Comparison of ENCODE assay signal across 23 cellular contexts in the genomic region with DNA sequence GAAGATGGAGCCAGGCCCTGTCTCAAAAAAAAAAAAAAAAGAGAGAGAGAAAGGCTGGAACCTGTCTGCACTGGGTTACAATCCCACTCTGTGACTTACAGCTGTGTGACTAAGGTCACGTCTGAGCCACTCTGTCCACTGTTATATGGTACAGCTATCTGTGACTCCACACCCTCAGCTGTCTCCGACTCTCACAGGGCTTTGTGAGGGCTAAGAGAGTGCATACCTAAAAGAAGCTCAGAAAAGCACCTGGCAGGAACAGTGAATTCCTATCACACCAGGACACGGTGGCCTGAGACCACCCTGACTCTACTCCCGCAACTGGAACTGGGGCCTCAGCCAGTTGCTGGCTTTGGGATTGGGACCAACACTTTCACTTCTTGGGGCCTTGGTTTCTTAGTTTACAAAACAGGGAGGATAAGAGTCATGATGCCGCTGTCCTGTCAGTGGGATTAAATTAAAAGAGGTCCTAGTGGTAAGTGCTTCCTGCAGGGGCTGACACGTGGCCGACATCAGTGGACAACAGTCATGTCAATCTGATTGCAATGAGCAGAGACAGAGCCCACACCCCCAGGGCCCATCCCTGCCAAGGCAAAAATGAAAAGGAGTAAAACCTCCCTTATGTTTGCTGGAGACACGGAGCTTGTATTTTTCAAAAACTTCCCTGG. TPM values are rescaled to one million over a fixed set of nuclear protein-coding genes. Genes with fewer than 3 reads are reported as not detected.
A peak's percentile ranks its signal among the peaks of the same experiment; 100 is the strongest.
DNase-seq lines count a peak whose midpoint lies in the region; ATAC-seq, FAIRE-seq and TF ChIP-seq lines count a peak whose summit lies in the region.
"Had no signal": no experiment of that assay in that cellular context is flagged by ENCODE, and none has a peak within 500 bp of the region (broad histone marks: within the 10 kb centered on the region; RNA-seq: fewer than 3 reads in every experiment).

No MANE protein-coding gene starts in this region.

- H3K27me3 Mint-ChIP-seq in endothelial cell (ENCODE audit: unreplicated experiment): peaks cover 3% of the 10 kb centered on the region

- BruUV-seq in HepG2 (replicated peaks; lab: Mats Ljungman, UMichigan): no TSS peak

- H3K4me2 ChIP-seq in HepG2 (ENCODE audit: low read depth, low read length) (no peak overlapping the region), Karpas-422 (ENCODE audit: low read depth, low read length, poor library complexity, severe bottlenecking) (no peak overlapping the region)
- H3K4me2 ChIP-seq: KMS-11 had no signal

- no peaks in the 10 kb centered on the region for H3K4me1 ChIP-seq in liver (ENCODE audit: control insufficient read depth in 4 of 4, insufficient read depth in 4 of 4, low read length in 3 of 4)
- H3K4me1 ChIP-seq in HepG2 (ENCODE audit: insufficient read depth, low read length): no peaks in the 10 kb centered on the region
- H3K4me1 ChIP-seq in mesodermal cell (ENCODE audit: control insufficient read depth, insufficient read depth, low read length, poor library complexity, severe bottlenecking): no peaks in the 10 kb centered on the region
- peaks cover 29% of the 10 kb centered on the region for H3K4me1 ChIP-seq in Karpas-422 (ENCODE audit: low read length)
- no peaks in the 10 kb centered on the region for H3K4me1 ChIP-seq in aorta (ENCODE audit: control insufficient read depth in 1 of 2, insufficient read depth in 2 of 2, low read length in 2 of 2)
- H3K4me1 ChIP-seq: colonic mucosa had no signal

- ATAC-seq in HepG2: no peak; the same call in 2 of the 3 replicates
- ATAC-seq in aorta (ENCODE audit: low FRiP score): no peak
- ATAC-seq: Panc1 had no signal

- TF ChIP-seq EP300 in HepG2 (IDR thresholded peaks at IDR 0.05; ENCODE audit: low read depth in 2 of 2, low read length in 2 of 2): no peak
- no peak for TF ChIP-seq EP300 in HepG2 (CRISPR knock-in tag; IDR thresholded peaks at IDR 0.05; ENCODE audit: borderline replicate concordance)

- CTCF ChIA-PET in HepG2 (lab: Yijun Ruan, JAX; ENCODE audit: low intra/inter-chr PET ratio, low total read pairs): no interaction called here

- WGBS in liver: 45% methylated on average over 8 of the region's 8 CpGs
- 16% methylated on average over 8 of the region's 8 CpGs for WGBS in HepG2 (ENCODE audit: low lambda C conversion rate)
- 86% methylated on average over 4 to 7 of the region's 8 CpGs for WGBS in mesodermal cell (ENCODE audit: insufficient coverage in 2 of 2), 2 experiments
- 52 to 54% methylated on average over 8 of the region's 8 CpGs for WGBS in aorta, 2 donors

- no peaks in the 10 kb centered on the region for H3K9me2 ChIP-seq in Karpas-422 (replicated peaks; ENCODE audit: insufficient read depth, low read length)

- peaks cover 19% of the 10 kb centered on the region for H3K4me1 Mint-ChIP-seq in endothelial cell (ENCODE audit: unreplicated experiment)

- intact Hi-C loops in HepG2 (cut with micrococcal nuclease; ENCODE audit: unreplicated experiment): no loop called here
- intact Hi-C loops in aorta (cut with DNase I): no loop called here

- H3K9me3 ChIP-seq in liver (ENCODE audit: control insufficient read depth in 4 of 4, low read length in 3 of 4) (no peaks in the 10 kb centered on the region), HepG2 (ENCODE audit: low read length) (no peaks in the 10 kb centered on the region), mesodermal cell (ENCODE audit: control insufficient read depth, low read length) (no peaks in the 10 kb centered on the region), Karpas-422 (ENCODE audit: low read length) (no peaks in the 10 kb centered on the region), aorta (ENCODE audit: control insufficient read depth, low read length) (no peaks in the 10 kb centered on the region)
- H3K9me3 ChIP-seq: colonic mucosa, stomach, vagina had no signal

- no peak for TF ChIP-seq POLR2A in HepG2 (IDR thresholded peaks at IDR 0.05; ENCODE audit: insufficient read depth in 1 of 2, low read depth in 2 of 2, low read length in 2 of 2)

- H3K79me2 ChIP-seq in HepG2 (ENCODE audit: insufficient read depth, low read length): no peaks in the 10 kb centered on the region
- no peaks in the 10 kb centered on the region for H3K79me2 ChIP-seq in Karpas-422 (ENCODE audit: low read length)

- H3K27me3 ChIP-seq in liver (ENCODE audit: control insufficient read depth in 4 of 4, insufficient read depth in 4 of 4, low read length in 3 of 4) (no peaks in the 10 kb centered on the region), HepG2 (ENCODE audit: control insufficient read depth in 1 of 2, insufficient read depth in 2 of 2, low read length in 2 of 2) (peaks cover 4 to 31% of the 10 kb centered on the region in 2 experiments; a peak in 4 of 5 replicates), Karpas-422 (ENCODE audit: low read length) (no peaks in the 10 kb centered on the region), aorta (ENCODE audit: control insufficient read depth in 1 of 2, insufficient read depth in 2 of 2, low read length in 1 of 2) (no peaks in the 10 kb centered on the region)
- H3K27me3 ChIP-seq: colonic mucosa, vagina had no signal

- H3K36me3 ChIP-seq in liver (ENCODE audit: control insufficient read depth in 4 of 4, insufficient read depth in 3 of 4, low read depth in 1 of 4, low read length in 3 of 4): no peaks in the 10 kb centered on the region
- H3K36me3 ChIP-seq in HepG2 (replicated peaks in 1 of 2; ENCODE audit: control insufficient read depth in 1 of 2, insufficient read depth in 2 of 2, low read length in 2 of 2): no peaks in the 10 kb centered on the region
- H3K36me3 ChIP-seq in mesodermal cell (ENCODE audit: control insufficient read depth, insufficient read depth, low read length): no peaks in the 10 kb centered on the region
- H3K36me3 ChIP-seq in Karpas-422 (ENCODE audit: insufficient read depth, low read length): no peaks in the 10 kb centered on the region
- no peaks in the 10 kb centered on the region for H3K36me3 ChIP-seq in aorta (ENCODE audit: control insufficient read depth in 1 of 2, insufficient read depth in 2 of 2, low read length in 1 of 2)
- H3K36me3 ChIP-seq: colonic mucosa, stomach, vagina had no signal

- H3K9me3 Mint-ChIP-seq in endothelial cell (ENCODE audit: unreplicated experiment): no peaks in the 10 kb centered on the region
- H3K9me3 Mint-ChIP-seq: activated CD4-positive, alpha-beta T cell treated with anti-CD3 and anti-CD28 coated beads, Interleukin-2, amount 10 ng/mL, durations not matched to agents 24 days and 14 days; HFFc6 had no signal

- H3K27ac Mint-ChIP-seq in endothelial cell (ENCODE audit: unreplicated experiment): no peak overlapping the region
- H3K27ac Mint-ChIP-seq: activated CD4-positive, alpha-beta T cell treated with anti-CD3 and anti-CD28 coated beads, Interleukin-2, amount 10 ng/mL, durations not matched to agents 24 days and 14 days; HFFc6 had no signal

- H3K9ac ChIP-seq in liver (ENCODE audit: low read depth in 1 of 2, low read length in 2 of 2) (no peak overlapping the region), HepG2 (ENCODE audit: insufficient read depth, low read depth, low read length) (no peak overlapping the region), Karpas-422 (ENCODE audit: low read length) (no peak overlapping the region)
- H3K9ac ChIP-seq: KMS-11 had no signal

- H3K36me3 Mint-ChIP-seq in endothelial cell (ENCODE audit: low read depth, unreplicated experiment): no peaks in the 10 kb centered on the region

- no peak overlapping the region for H2AFZ ChIP-seq in HepG2 (ENCODE audit: low read length)
- H2AFZ ChIP-seq in Karpas-422 (ENCODE audit: low read length): no peak overlapping the region; the same call in 1 of the 2 replicates

- DNase-seq in HepG2 (ENCODE audit: low spot score) (no peak), astrocyte of the cerebellum (ENCODE audit: low read depth) (peak; percentile 8), endothelial cell (ENCODE audit: low spot score) (no peak), Karpas-422 (no peak), aorta (no peak), Ammon's horn (ENCODE audit: low spot score) (no peak)
- DNase-seq: activated CD4-positive, alpha-beta T cell treated with anti-CD3 and anti-CD28 coated beads, Interleukin-2, amount 10 ng/mL, durations not matched to agents 24 days and 14 days; activated CD8-positive, alpha-beta memory T cell treated with anti-CD3 and anti-CD28 coated beads, Interleukin-2, amount 50 U/mL, for 4 hours; anterior cingulate cortex; colonic mucosa; COR-L47; HFFc6; NCI-H1092; stimulated activated CD4-positive, alpha-beta T cell treated with anti-CD3 and anti-CD28 coated beads, Interleukin-2, amount 100 ng/mL, for 48 hours; stomach had no signal

- no peak overlapping the region for H3K4me3 Mint-ChIP-seq in endothelial cell (ENCODE audit: unreplicated experiment)
- H3K4me3 Mint-ChIP-seq: activated CD4-positive, alpha-beta T cell treated with anti-CD3 and anti-CD28 coated beads, Interleukin-2, amount 10 ng/mL, durations not matched to agents 24 days and 14 days; HFFc6 had no signal

- H3K4me3 ChIP-seq in liver (ENCODE audit: low read depth in 1 of 3, low read length in 3 of 3) (no peak overlapping the region), HepG2 (replicated peaks in 1 of 3; ENCODE audit: insufficient read depth in 1 of 3, low read depth in 2 of 3, low read length in 3 of 3) (no peak overlapping the region), astrocyte of the cerebellum (ENCODE audit: low read depth, low read length) (no peak overlapping the region), mesodermal cell (ENCODE audit: extremely low read depth, insufficient read depth, low read length, poor library complexity, severe bottlenecking) (no peak overlapping the region), Karpas-422 (ENCODE audit: low read length) (no peak overlapping the region), aorta (ENCODE audit: low read length in 2 of 2) (no peak overlapping the region)
- H3K4me3 ChIP-seq: colonic mucosa, stomach, vagina had no signal

- TF ChIP-seq CTCF in liver (IDR thresholded peaks at IDR 0.05; ENCODE audit: low read depth, low read length, missing input control): no peak
- TF ChIP-seq CTCF in HepG2 (CRISPR knock-in tag; IDR thresholded peaks at IDR 0.05): no peak
- TF ChIP-seq CTCF in astrocyte of the cerebellum (IDR thresholded peaks at IDR 0.05; ENCODE audit: low read depth, low read length, missing control alignments): no peak
- no peak for TF ChIP-seq CTCF in endothelial cell (IDR thresholded peaks at IDR 0.05; ENCODE audit: unreplicated experiment)

- in situ Hi-C loops in HepG2 (cut with HindIII; ENCODE audit: extremely low pct_ligation_motif_present, low pct_unique_long_range_greater_than_20kb): no loop called here
- in situ Hi-C loops in astrocyte of the cerebellum (cut with HindIII; ENCODE audit: low sequenced_read_pairs): no loop called here

- FAIRE-seq in HepG2 (lab: Jason Lieb, UNC): no peak
- FAIRE-seq: frontal cortex had no signal

- no peak for TF ChIP-seq RAD21 in liver (IDR thresholded peaks at IDR 0.05)
- TF ChIP-seq RAD21 in HepG2 (CRISPR knock-in tag; IDR thresholded peaks at IDR 0.05): no peak

- POLR2A ChIA-PET in HepG2 (lab: Yijun Ruan, JAX): interaction anchor here (0.7 kb wide), 1 partner anchor 1904 kb away, joined by 3 read pairs; no protein-coding TSS in a partner anchor

- H4K20me1 ChIP-seq in HepG2 (ENCODE audit: insufficient read depth, low read length) (no peaks in the 10 kb centered on the region), Karpas-422 (ENCODE audit: insufficient read depth, low read depth, low read length) (no peaks in the 10 kb centered on the region)

- H3K27ac ChIP-seq in liver (ENCODE audit: low read depth in 1 of 2, low read length in 2 of 2) (peak overlapping the region; percentile 47 to 52), HepG2 (ENCODE audit: extremely low read length, insufficient read depth, low read length) (no peak overlapping the region), mesodermal cell (ENCODE audit: low read depth, low read length, severe bottlenecking) (peak overlapping the region; percentile 10), Karpas-422 (ENCODE audit: low read length) (no peak overlapping the region), aorta (ENCODE audit: low read depth in 1 of 2, low read length in 2 of 2) (no peak overlapping the region)
- H3K27ac ChIP-seq: colonic mucosa, KMS-11, vagina had no signal

RNA-seq across cellular contexts. Expression of gene CD93, which starts 5.8 kb away (rescaled TPM):
- 10 to 100 TPM; 15.0 to 16.0 TPM for total RNA-seq in liver
- polyA plus RNA-seq in liver: 1 to 10 TPM; 1.5 to 8.7 TPM
- not detected in 2 replicates for total RNA-seq in HepG2 (2016; rRNA removed; fragmentation: Illumina TruSeq; extraction: Trizol)
- not detected in 2 replicates for total RNA-seq in HepG2 (2016; cell fraction: cytosol; rRNA removed; fragmentation: Illumina TruSeq; extraction: Trizol; ENCODE audit: low read depth)
- total RNA-seq in HepG2 (2016; cell fraction: insoluble cytoplasmic fraction; rRNA removed; fragmentation: Illumina TruSeq; extraction: Trizol): not detected in 2 replicates
- total RNA-seq in HepG2 (2016; cell fraction: membrane; rRNA removed; fragmentation: Illumina TruSeq; extraction: Trizol): not detected in 2 replicates
- total RNA-seq in HepG2 (2016; cell fraction: nucleus; rRNA removed; fragmentation: Illumina TruSeq; extraction: Trizol): not detected in 2 replicates
- not detected in 2 replicates for polyA plus RNA-seq in HepG2 (2011; rRNA removed)
- 0.01 TPM in 2 replicates for polyA plus RNA-seq in HepG2 (2011; cell fraction: cytosol; rRNA removed)
- not detected in 2 replicates for polyA plus RNA-seq in HepG2 (2011; cell fraction: nucleus; rRNA removed)
- not detected in 2 replicates for polyA plus RNA-seq in HepG2 (2012)
- not detected in 2 replicates for polyA plus RNA-seq in HepG2 (2016; cell fraction: cytosol; fragmentation: Illumina TruSeq; extraction: Trizol; ENCODE audit: low read depth)
- polyA plus RNA-seq in HepG2 (2016; cell fraction: insoluble cytoplasmic fraction; fragmentation: Illumina TruSeq; extraction: Trizol; ENCODE audit: low read depth): not detected in 2 replicates
- polyA plus RNA-seq in HepG2 (2016; cell fraction: membrane; fragmentation: Illumina TruSeq; extraction: Trizol; ENCODE audit: low read depth): not detected in 2 replicates
- polyA plus RNA-seq in HepG2 (2016; cell fraction: nucleus; fragmentation: Illumina TruSeq; extraction: Trizol; ENCODE audit: insufficient read depth, low read depth): not detected in 2 replicates
- polyA minus RNA-seq in HepG2 (2011; rRNA and poly(A)+ RNA removed; ENCODE audit: low replicate concordance): not detected in 2 replicates
- not detected in 2 replicates for polyA minus RNA-seq in HepG2 (2011; cell fraction: cytosol; rRNA and poly(A)+ RNA removed)
- polyA minus RNA-seq in HepG2 (2011; cell fraction: nucleus; rRNA and poly(A)+ RNA removed): not detected in 2 replicates
- 29.3 TPM for polyA plus RNA-seq in mesodermal cell (2013, experiment 1 of 2)
- polyA plus RNA-seq in mesodermal cell (2013, experiment 2 of 2): 19.4 TPM
- 139 TPM for total RNA-seq in endothelial cell (ENCODE audit: unreplicated experiment)
- not detected in 2 replicates for total RNA-seq in Karpas-422 (2014; rRNA removed; shearing (Covaris generic); ENCODE audit: low replicate concordance)
- 100 to 1,000 TPM; 123 to 160 TPM for total RNA-seq in aorta
- polyA plus RNA-seq in aorta: 1 to 10 TPM; 5.7 to 8.4 TPM
- total RNA-seq: HFFc6, osteoblast had no signal

RNA-seq across cellular contexts. Expression of gene THBD, which starts 42.4 kb away (rescaled TPM):
- total RNA-seq in liver (1 to 10 TPM; 1.4 to 6.6 TPM), HepG2 (2016; rRNA removed; fragmentation: Illumina TruSeq; extraction: Trizol) (not detected in 2 replicates), endothelial cell (ENCODE audit: unreplicated experiment) (90.4 TPM), aorta (10 to 100 TPM; 54.0 to 79.8 TPM)
- polyA plus RNA-seq in liver (1 to 10 TPM; 2.9 to 3.2 TPM), HepG2 (2011; rRNA removed) (0.03 TPM in 1 of 2 replicates, not detected in the other), aorta (10 to 100 TPM in 1 of 2 donors, 1 to 10 TPM in 1; 8.5 to 53.3 TPM)
- not detected in 2 replicates for total RNA-seq in HepG2 (2016; cell fraction: cytosol; rRNA removed; fragmentation: Illumina TruSeq; extraction: Trizol; ENCODE audit: low read depth)
- total RNA-seq in HepG2 (2016; cell fraction: insoluble cytoplasmic fraction; rRNA removed; fragmentation: Illumina TruSeq; extraction: Trizol): not detected in 2 replicates
- not detected in 2 replicates for total RNA-seq in HepG2 (2016; cell fraction: membrane; rRNA removed; fragmentation: Illumina TruSeq; extraction: Trizol)
- total RNA-seq in HepG2 (2016; cell fraction: nucleus; rRNA removed; fragmentation: Illumina TruSeq; extraction: Trizol): not detected in 2 replicates
- polyA plus RNA-seq in HepG2 (2011; cell fraction: cytosol; rRNA removed): not detected in 2 replicates
- not detected in 2 replicates for polyA plus RNA-seq in HepG2 (2011; cell fraction: nucleus; rRNA removed)
- polyA plus RNA-seq in HepG2 (2012): not detected in 2 replicates
- polyA plus RNA-seq in HepG2 (2016; cell fraction: cytosol; fragmentation: Illumina TruSeq; extraction: Trizol; ENCODE audit: low read depth): not detected in 2 replicates
- polyA plus RNA-seq in HepG2 (2016; cell fraction: insoluble cytoplasmic fraction; fragmentation: Illumina TruSeq; extraction: Trizol; ENCODE audit: low read depth): not detected in 2 replicates
- polyA plus RNA-seq in HepG2 (2016; cell fraction: membrane; fragmentation: Illumina TruSeq; extraction: Trizol; ENCODE audit: low read depth): not detected in 2 replicates
- polyA plus RNA-seq in HepG2 (2016; cell fraction: nucleus; fragmentation: Illumina TruSeq; extraction: Trizol; ENCODE audit: insufficient read depth, low read depth): not detected in 2 replicates
- 0.12 TPM in 1 of 2 replicates, not detected in the other for polyA minus RNA-seq in HepG2 (2011; rRNA and poly(A)+ RNA removed; ENCODE audit: low replicate concordance)
- polyA minus RNA-seq in HepG2 (2011; cell fraction: cytosol; rRNA and poly(A)+ RNA removed): not detected in 2 replicates
- not detected in 2 replicates for polyA minus RNA-seq in HepG2 (2011; cell fraction: nucleus; rRNA and poly(A)+ RNA removed)
- 16.4 TPM for polyA plus RNA-seq in mesodermal cell (2013, experiment 1 of 2)
- polyA plus RNA-seq in mesodermal cell (2013, experiment 2 of 2): 12.7 TPM
- total RNA-seq in Karpas-422 (2014; rRNA removed; shearing (Covaris generic); ENCODE audit: low replicate concordance): not detected in 2 replicates
- total RNA-seq: activated CD4-positive, alpha-beta T cell treated with anti-CD3 and anti-CD28 coated beads, Interleukin-2, amount 10 ng/mL, durations not matched to agents 24 days and 14 days had no signal

RNA-seq across cellular contexts. Expression of gene SSTR4, which starts 56.8 kb away (rescaled TPM):
- total RNA-seq in liver: not detected
- polyA plus RNA-seq in liver: not detected
- total RNA-seq in HepG2 (2016; rRNA removed; fragmentation: Illumina TruSeq; extraction: Trizol): not detected in 2 replicates
- total RNA-seq in HepG2 (2016; cell fraction: cytosol; rRNA removed; fragmentation: Illumina TruSeq; extraction: Trizol; ENCODE audit: low read depth): not detected in 2 replicates
- total RNA-seq in HepG2 (2016; cell fraction: insoluble cytoplasmic fraction; rRNA removed; fragmentation: Illumina TruSeq; extraction: Trizol): not detected in 2 replicates
- not detected in 2 replicates for total RNA-seq in HepG2 (2016; cell fraction: membrane; rRNA removed; fragmentation: Illumina TruSeq; extraction: Trizol)
- total RNA-seq in HepG2 (2016; cell fraction: nucleus; rRNA removed; fragmentation: Illumina TruSeq; extraction: Trizol): not detected in 2 replicates
- polyA plus RNA-seq in HepG2 (2011; rRNA removed): not detected in 2 replicates
- polyA plus RNA-seq in HepG2 (2011; cell fraction: cytosol; rRNA removed): not detected in 2 replicates
- polyA plus RNA-seq in HepG2 (2011; cell fraction: nucleus; rRNA removed): not detected in 2 replicates
- polyA plus RNA-seq in HepG2 (2012): not detected in 2 replicates
- polyA plus RNA-seq in HepG2 (2016; cell fraction: cytosol; fragmentation: Illumina TruSeq; extraction: Trizol; ENCODE audit: low read depth): not detected in 2 replicates
- polyA plus RNA-seq in HepG2 (2016; cell fraction: insoluble cytoplasmic fraction; fragmentation: Illumina TruSeq; extraction: Trizol; ENCODE audit: low read depth): not detected in 2 replicates
- polyA plus RNA-seq in HepG2 (2016; cell fraction: membrane; fragmentation: Illumina TruSeq; extraction: Trizol; ENCODE audit: low read depth): not detected in 2 replicates
- polyA plus RNA-seq in HepG2 (2016; cell fraction: nucleus; fragmentation: Illumina TruSeq; extraction: Trizol; ENCODE audit: insufficient read depth, low read depth): not detected in 2 replicates
- not detected in 2 replicates for polyA minus RNA-seq in HepG2 (2011; rRNA and poly(A)+ RNA removed; ENCODE audit: low replicate concordance)
- not detected in 2 replicates for polyA minus RNA-seq in HepG2 (2011; cell fraction: cytosol; rRNA and poly(A)+ RNA removed)
- polyA minus RNA-seq in HepG2 (2011; cell fraction: nucleus; rRNA and poly(A)+ RNA removed): not detected in 2 replicates
- not detected for polyA plus RNA-seq in mesodermal cell (2013, experiment 1 of 2)
- not detected for polyA plus RNA-seq in mesodermal cell (2013, experiment 2 of 2)
- total RNA-seq in endothelial cell (ENCODE audit: unreplicated experiment): not detected
- total RNA-seq in Karpas-422 (2014; rRNA removed; shearing (Covaris generic); ENCODE audit: low replicate concordance): not detected in 2 replicates
- total RNA-seq in aorta: not detected
- polyA plus RNA-seq in aorta: not detected
- total RNA-seq: activated CD4-positive, alpha-beta T cell treated with anti-CD3 and anti-CD28 coated beads, Interleukin-2, amount 10 ng/mL, durations not matched to agents 24 days and 14 days; colonic mucosa; epithelial cell of proximal tubule; HFFc6; osteoblast; stomach; vagina had no signal
- polyA plus RNA-seq: stomach had no signal

Comparison
In these comparisons a context has a peak if more than half of its experiments do, and no peak if none do; other contexts are left out.
1. H3K27ac ChIP-seq: peak in liver (2 of 2) and mesodermal cell (single experiment); none in HepG2 (single experiment), Karpas-422 (single experiment) and aorta (0 of 2).
2. RNA of gene CD93, which starts 5.8 kb away (total RNA-seq): 123 to 160 TPM in aorta, 139 TPM in endothelial cell (single experiment) and 15.0 to 16.0 TPM in liver; not detected in HepG2 and not detected in Karpas-422; every median in the first group is over 10 times any median in the second.
3. RNA of gene THBD, which starts 42.4 kb away (total RNA-seq): 90.4 TPM in endothelial cell (single experiment) and 54.0 to 79.8 TPM in aorta; 1.4 to 6.6 TPM in liver, not detected in HepG2 and not detected in Karpas-422; every median in the first group is over 4 times any median in the second.